Comparison of ENCODE assay signal across 1 cellular context in genomic region chr9:105447814-105448812, GRCh38.
TF ChIP-seq lines count a peak whose summit lies in the region.

Gene FSD1L (plus strand): TSS chr9:105448034. CDS start chr9:105448221, 187 bp downstream.

TF ChIP-seq in GM12878, 131 proteins besides CTCF, POLR2A, EP300 and RAD21 (continued from another document):
- TF ChIP-seq PRDM15 (CRISPR knock-in tag; IDR thresholded peaks at IDR 0.05) = no peak
- TF ChIP-seq RUNX3 (IDR thresholded peaks at IDR 0.05; ENCODE audit: low read length) = peak; percentile 47
- TF ChIP-seq SPI1 (IDR thresholded peaks at IDR 0.05; ENCODE audit: borderline replicate concordance, insufficient read depth, low read depth, low read length) = no peak
- TF ChIP-seq ESRRA (IDR thresholded peaks at IDR 0.05; ENCODE audit: low read length) = no peak
- peak; percentile 61 for TF ChIP-seq NRF1 (conservative IDR thresholded peaks at IDR 0.05; ENCODE audit: low read depth, low read length)
- TF ChIP-seq, protein P1, sequence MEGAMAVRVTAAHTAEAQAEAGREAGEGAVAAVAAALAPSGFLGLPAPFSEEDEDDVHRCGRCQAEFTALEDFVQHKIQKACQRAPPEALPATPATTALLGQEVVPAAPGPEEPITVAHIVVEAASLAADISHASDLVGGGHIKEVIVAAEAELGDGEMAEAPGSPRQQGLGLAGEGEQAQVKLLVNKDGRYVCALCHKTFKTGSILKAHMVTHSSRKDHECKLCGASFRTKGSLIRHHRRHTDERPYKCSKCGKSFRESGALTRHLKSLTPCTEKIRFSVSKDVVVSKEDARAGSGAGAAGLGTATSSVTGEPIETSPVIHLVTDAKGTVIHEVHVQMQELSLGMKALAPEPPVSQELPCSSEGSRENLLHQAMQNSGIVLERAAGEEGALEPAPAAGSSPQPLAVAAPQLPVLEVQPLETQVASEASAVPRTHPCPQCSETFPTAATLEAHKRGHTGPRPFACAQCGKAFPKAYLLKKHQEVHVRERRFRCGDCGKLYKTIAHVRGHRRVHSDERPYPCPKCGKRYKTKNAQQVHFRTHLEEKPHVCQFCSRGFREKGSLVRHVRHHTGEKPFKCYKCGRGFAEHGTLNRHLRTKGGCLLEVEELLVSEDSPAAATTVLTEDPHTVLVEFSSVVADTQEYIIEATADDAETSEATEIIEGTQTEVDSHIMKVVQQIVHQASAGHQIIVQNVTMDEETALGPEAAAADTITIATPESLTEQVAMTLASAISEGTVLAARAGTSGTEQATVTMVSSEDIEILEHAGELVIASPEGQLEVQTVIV (IDR thresholded peaks at IDR 0.05; ENCODE audit: borderline replicate concordance, partially characterized antibody) = peak; percentile 28
- TF ChIP-seq CBX3 (IDR thresholded peaks at IDR 0.05; ENCODE audit: borderline replicate concordance, low read depth) = no peak
- TF ChIP-seq SIN3A (IDR thresholded peaks at IDR 0.05; ENCODE audit: low read depth, low read length) = no peak; the same call in 1 of the 2 replicates
- no peak for TF ChIP-seq SMAD5 (IDR thresholded peaks at IDR 0.05; ENCODE audit: low read depth)
- TF ChIP-seq IKZF2 (IDR thresholded peaks at IDR 0.05) = peak in 1 of 2 experiments; percentile 56; a peak in 2 of 4 replicates
- TF ChIP-seq MEF2B (IDR thresholded peaks at IDR 0.05; ENCODE audit: partially characterized antibody, poor library complexity, severe bottlenecking) = no peak
- TF ChIP-seq MXI1 (IDR thresholded peaks at IDR 0.05; ENCODE audit: low read depth, low read length) = peak; percentile 88
- no peak for TF ChIP-seq GABPA (IDR thresholded peaks at IDR 0.05; ENCODE audit: low read depth)
- no peak for TF ChIP-seq PAX8 (IDR thresholded peaks at IDR 0.05)
- TF ChIP-seq ZNF687 (IDR thresholded peaks at IDR 0.05) = no peak
- TF ChIP-seq BMI1 (IDR thresholded peaks at IDR 0.05; ENCODE audit: borderline replicate concordance) = peak; percentile 84
- TF ChIP-seq ZNF622 (IDR thresholded peaks at IDR 0.05) = no peak
- no peak for TF ChIP-seq KAT2A (conservative IDR thresholded peaks at IDR 0.05; ENCODE audit: control insufficient read depth, low read depth, low read length)
- TF ChIP-seq IRF4 (IDR thresholded peaks at IDR 0.05; ENCODE audit: low read depth, low read length) = peak; percentile 64; the same call in 1 of the 2 replicates
- peak; percentile 81; the same call in 1 of the 2 replicates for TF ChIP-seq RB1 (IDR thresholded peaks at IDR 0.05; ENCODE audit: borderline replicate concordance)
- TF ChIP-seq ZNF384 (IDR thresholded peaks at IDR 0.05; ENCODE audit: borderline replicate concordance, low read depth, low read length) = no peak
